8 cellular contexts compared by ENCODE assay signal in genomic region chr4:122826000-122826595, GRCh38. TPM values are rescaled to one million over a fixed set of nuclear protein-coding genes. Genes with fewer than 3 reads are reported as not detected.
A peak's percentile ranks its signal among the peaks of the same experiment; 100 is the strongest.
DNase-seq lines count a peak whose midpoint lies in the region; ATAC-seq and TF ChIP-seq lines count a peak whose summit lies in the region.

No MANE protein-coding gene starts in this region.

- H3K27ac ChIP-seq in SJCRH30 (no peak overlapping the region; the same call in 1 of the 2 replicates), prostate gland (peak overlapping the region; percentile 79 to 82)

- DNase-seq in SJCRH30 (no peak), fibroblast of peridontal ligament (ENCODE audit: extremely low read depth) (peak; percentile 71), prostate gland (ENCODE audit: low spot score) (no peak), DMS114 treated with DMSO at 0.1 percent for 48 hours (lab: John Stamatoyannopoulos, UW; ENCODE audit: unreplicated experiment) (no peak)

- H3K27me3 ChIP-seq in SJCRH30 = no peaks in the 10 kb centered on the region
- H3K27me3 ChIP-seq in prostate gland (replicated peaks; ENCODE audit: insufficient read depth) = no peaks in the 10 kb centered on the region

- no peak for TF ChIP-seq POLR2A in prostate gland (IDR thresholded peaks at IDR 0.05)

- H3K4me1 ChIP-seq in ES-I3 (ENCODE audit: insufficient read depth, low read length) = peaks cover 27% of the 10 kb centered on the region
- H3K4me1 ChIP-seq in SJCRH30 = no peaks in the 10 kb centered on the region
- no peaks in the 10 kb centered on the region for H3K4me1 ChIP-seq in prostate gland (replicated peaks)

- H3K9me3 ChIP-seq in ES-I3 (ENCODE audit: control insufficient read depth, insufficient read depth, low read length) (no peaks in the 10 kb centered on the region), SJCRH30 (replicated peaks) (no peaks in the 10 kb centered on the region), prostate gland (no peaks in the 10 kb centered on the region)

- peaks cover 18% of the 10 kb centered on the region; the same call in 1 of the 2 replicates for H3K36me3 ChIP-seq in ES-I3 (ENCODE audit: insufficient read depth, low read length)
- no peaks in the 10 kb centered on the region for H3K36me3 ChIP-seq in SJCRH30
- no peaks in the 10 kb centered on the region for H3K36me3 ChIP-seq in prostate gland

- peak overlapping the region; percentile 81 for H3K9ac ChIP-seq in ES-I3 (ENCODE audit: low read depth, low read length)

- no peak for ATAC-seq in HG02970 (IDR thresholded peaks at IDR 0.05; ENCODE audit: low FRiP score, unreplicated experiment)
- ATAC-seq in HG03095 (IDR thresholded peaks at IDR 0.05; ENCODE audit: unreplicated experiment) = no peak
- ATAC-seq in GM18870 (IDR thresholded peaks at IDR 0.05; ENCODE audit: unreplicated experiment) = no peak

- peak overlapping the region; percentile 72 for H3K4me3 ChIP-seq in SJCRH30
- H3K4me3 ChIP-seq in prostate gland = peak overlapping the region; percentile 46 to 52

- intact Hi-C loops in prostate gland (cut with DNase I) = no loop called here

- 25% methylated on average over 23 of the region's 23 CpGs for WGBS in prostate gland

- no peak for TF ChIP-seq CTCF in prostate gland (IDR thresholded peaks at IDR 0.05)

RNA-seq across cellular contexts. Expression of gene FGF2, which starts 0.5 kb away (rescaled TPM):
- total RNA-seq in SJCRH30 (2014; rRNA removed; shearing (Covaris generic)) = 11.1 and 11.7 TPM in 2 replicates
- total RNA-seq in prostate gland = 1 to 10 TPM; 4.4 to 4.8 TPM
